ENCODE assay signal across 8 cellular contexts in the genomic region with DNA sequence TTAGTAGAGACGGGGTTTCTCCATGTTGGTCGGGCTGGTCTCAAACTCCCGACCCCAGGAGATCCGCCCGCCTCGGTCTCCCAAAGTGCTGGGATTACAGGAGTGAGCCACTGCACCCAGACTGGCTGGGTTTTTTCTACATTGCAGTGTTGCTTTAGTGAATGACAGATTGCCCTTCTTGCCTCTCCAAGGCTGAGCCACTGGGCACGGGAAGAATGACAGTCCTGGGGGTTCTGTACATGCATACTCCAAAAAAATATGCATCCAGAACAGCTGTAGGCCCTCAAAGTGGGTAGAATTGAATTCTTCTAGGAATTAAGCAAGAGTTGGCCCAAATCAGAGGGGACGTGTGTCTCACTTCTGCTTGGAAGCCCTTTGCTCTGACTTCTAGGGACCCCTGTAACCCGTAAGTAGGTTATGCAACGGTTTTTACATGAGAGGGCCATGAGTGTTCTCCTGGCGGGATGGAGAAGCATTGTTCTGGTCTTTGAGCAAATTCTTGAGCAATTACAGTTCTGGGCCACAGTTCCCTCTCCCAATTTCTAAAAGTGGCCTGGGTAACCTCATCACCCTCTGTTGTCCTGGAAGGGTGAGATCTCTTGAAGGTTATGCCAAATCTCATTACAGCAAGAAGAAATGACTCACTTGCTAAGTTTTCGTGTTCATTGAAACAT. TPM values are rescaled to one million over a fixed set of nuclear protein-coding genes. Genes with fewer than 3 reads are reported as not detected.
A peak's percentile ranks its signal among the peaks of the same experiment; 100 is the strongest.
DNase-seq lines count a peak whose midpoint lies in the region; ATAC-seq, FAIRE-seq and TF ChIP-seq lines count a peak whose summit lies in the region.

No MANE protein-coding gene starts in this region.

- H2BK120ac ChIP-seq in mesenchymal stem cell (ENCODE audit: low read depth, low read length): no peak overlapping the region

- H3K9ac ChIP-seq in mesenchymal stem cell (ENCODE audit: low read length): peak overlapping the region; percentile 96

- peak overlapping the region in 1 of 2 experiments; percentile 44 for H2BK12ac ChIP-seq in mesenchymal stem cell (ENCODE audit: low read length in 2 of 2)

- H2AFZ ChIP-seq in mesenchymal stem cell (ENCODE audit: low read depth, low read length): no peak overlapping the region

- peak overlapping the region; percentile 85 for H3K4me2 ChIP-seq in mesenchymal stem cell (ENCODE audit: low read length, poor library complexity, severe bottlenecking)

- peak overlapping the region in 1 of 2 experiments; percentile 23 for H3K23ac ChIP-seq in mesenchymal stem cell (ENCODE audit: low read length in 2 of 2)

- H3K36me3 Mint-ChIP-seq in activated naive CD8-positive, alpha-beta T cell treated with anti-CD3 and anti-CD28 coated beads, Interleukin-2, amount 50 U/mL, for 24 hours (ENCODE audit: low read depth): peaks cover 20% of the 10 kb centered on the region

- H3K9me3 ChIP-seq in A673 (ENCODE audit: low read depth, low read length, poor library complexity, severe bottlenecking) (no peaks in the 10 kb centered on the region), mesenchymal stem cell (ENCODE audit: control insufficient read depth, low read length) (no peaks in the 10 kb centered on the region)

- H3K18ac ChIP-seq in mesenchymal stem cell (ENCODE audit: low read depth in 1 of 2, low read length in 2 of 2): peak overlapping the region in 1 of 2 experiments; percentile 19

- peaks cover 2% of the 10 kb centered on the region for H3K79me1 ChIP-seq in mesenchymal stem cell (replicated peaks; ENCODE audit: low read length, poor library complexity, severe bottlenecking)

- DNase-seq in A673 (ENCODE audit: low spot score): no peak
- DNase-seq in M059J (ENCODE audit: low read depth): peak; percentile 96
- peak; percentile 80 for DNase-seq in bronchial epithelial cell (ENCODE audit: low read depth)
- DNase-seq in mesenchymal stem cell: peak; percentile 61
- DNase-seq in activated naive CD8-positive, alpha-beta T cell treated with anti-CD3 and anti-CD28 coated beads, Interleukin-2, amount 50 U/mL, for 24 hours: no peak
- no peak for DNase-seq in urothelium cell line (ENCODE audit: low spot score)
- no peak for DNase-seq in DMS53 treated with DMSO at 0.1 percent for 48 hours (lab: John Stamatoyannopoulos, UW; ENCODE audit: unreplicated experiment)

- CTCF ChIA-PET in A673 (lab: Charles Lee): no interaction called here

- FAIRE-seq in bronchial epithelial cell (lab: Jason Lieb, UNC) (no peak), urothelium cell line (lab: Jason Lieb, UNC) (no peak)

- H3K36me3 ChIP-seq in A673 (ENCODE audit: insufficient read depth, low read length, poor library complexity, severe bottlenecking) (no peaks in the 10 kb centered on the region), bronchial epithelial cell (ENCODE audit: control insufficient read depth, insufficient read depth, low read length) (peaks cover 6% of the 10 kb centered on the region), mesenchymal stem cell (ENCODE audit: control insufficient read depth in 1 of 2, insufficient read depth in 2 of 2, low read depth in 1 of 2, low read length in 2 of 2) (peaks cover 0 to 10% of the 10 kb centered on the region in 2 experiments)

- H3K27ac ChIP-seq in A673 (ENCODE audit: low read depth, low read length, poor library complexity, severe bottlenecking): peak overlapping the region; percentile 28
- peak overlapping the region; percentile 77 for H3K27ac ChIP-seq in mesenchymal stem cell (ENCODE audit: low read length, poor library complexity, severe bottlenecking)

- peaks cover 77% of the 10 kb centered on the region for H3K4me1 Mint-ChIP-seq in activated naive CD8-positive, alpha-beta T cell treated with anti-CD3 and anti-CD28 coated beads, Interleukin-2, amount 50 U/mL, for 24 hours

- no peak overlapping the region for H3K14ac ChIP-seq in mesenchymal stem cell (ENCODE audit: low read length in 2 of 2)

- H2BK5ac ChIP-seq in mesenchymal stem cell (ENCODE audit: low read depth, low read length, poor library complexity, severe bottlenecking): no peak overlapping the region

- WGBS in mesenchymal stem cell: 57% methylated on average over 12 of the region's 12 CpGs

- no TSS peak for BruUV-seq in A673 (replicated peaks; lab: Mats Ljungman, UMichigan)

- intact Hi-C loops in A673 (cut with micrococcal nuclease; ENCODE audit: unreplicated experiment): no loop called here

- H2BK15ac ChIP-seq in mesenchymal stem cell (ENCODE audit: low read depth, poor library complexity, severe bottlenecking): no peak overlapping the region

- no peaks in the 10 kb centered on the region for H3K9me3 Mint-ChIP-seq in activated naive CD8-positive, alpha-beta T cell treated with anti-CD3 and anti-CD28 coated beads, Interleukin-2, amount 50 U/mL, for 24 hours

- H3K4me1 ChIP-seq in A673 (ENCODE audit: insufficient read depth, low read length, poor library complexity, severe bottlenecking): peaks cover 51% of the 10 kb centered on the region
- H3K4me1 ChIP-seq in mesenchymal stem cell (ENCODE audit: control insufficient read depth, insufficient read depth, low read depth, low read length): peaks cover 18% of the 10 kb centered on the region

- H3K4me3 Mint-ChIP-seq in activated naive CD8-positive, alpha-beta T cell treated with anti-CD3 and anti-CD28 coated beads, Interleukin-2, amount 50 U/mL, for 24 hours: no peak overlapping the region

- POLR2A ChIA-PET in A673 (lab: Charles Lee; ENCODE audit: low non-redundant PET): no interaction called here

- no peaks in the 10 kb centered on the region for H3K27me3 ChIP-seq in A673 (replicated peaks; ENCODE audit: insufficient read depth, low read depth, low read length, poor library complexity)
- no peaks in the 10 kb centered on the region for H3K27me3 ChIP-seq in bronchial epithelial cell (ENCODE audit: control insufficient read depth, insufficient read depth, low read length)
- no peaks in the 10 kb centered on the region for H3K27me3 ChIP-seq in mesenchymal stem cell (ENCODE audit: control insufficient read depth in 1 of 2, insufficient read depth in 1 of 2, low read length in 2 of 2)

- peaks cover 7% of the 10 kb centered on the region for H3K27me3 Mint-ChIP-seq in activated naive CD8-positive, alpha-beta T cell treated with anti-CD3 and anti-CD28 coated beads, Interleukin-2, amount 50 U/mL, for 24 hours

- H3K27ac Mint-ChIP-seq in activated naive CD8-positive, alpha-beta T cell treated with anti-CD3 and anti-CD28 coated beads, Interleukin-2, amount 50 U/mL, for 24 hours: no peak overlapping the region

- H4K8ac ChIP-seq in mesenchymal stem cell (ENCODE audit: low read length): peak overlapping the region; percentile 72

- peak overlapping the region; percentile 7 for H2AK5ac ChIP-seq in mesenchymal stem cell (ENCODE audit: low read length, severe bottlenecking)

- peak overlapping the region; percentile 15 for H4K91ac ChIP-seq in mesenchymal stem cell (ENCODE audit: low read length)

- H3K4me3 ChIP-seq in A673 (ENCODE audit: low read depth, low read length, poor library complexity, severe bottlenecking): no peak overlapping the region
- no peak overlapping the region for H3K4me3 ChIP-seq in bronchial epithelial cell (ENCODE audit: low read depth, low read length)
- peak overlapping the region; percentile 25 to 98 for H3K4me3 ChIP-seq in mesenchymal stem cell (ENCODE audit: insufficient read depth in 1 of 2, low read depth in 1 of 2, low read length in 2 of 2)

- H3K4ac ChIP-seq in mesenchymal stem cell (ENCODE audit: low read depth in 1 of 2, low read length in 2 of 2): peak overlapping the region; percentile 4 to 58

- TF ChIP-seq CTCF in A673 (conservative IDR thresholded peaks at IDR 0.05; ENCODE audit: low read depth, low read length) (no peak), bronchial epithelial cell (IDR thresholded peaks at IDR 0.05; ENCODE audit: insufficient read depth, low read length, severe bottlenecking) (no peak)

- no peak for ATAC-seq in activated naive CD8-positive, alpha-beta T cell treated with anti-CD3 and anti-CD28 coated beads, Interleukin-2, amount 50 U/mL, for 24 hours
- no peak for ATAC-seq in HG02798 (IDR thresholded peaks at IDR 0.05; ENCODE audit: poor library complexity, unreplicated experiment)

RNA-seq across cellular contexts. Expression of a gene that starts 3.6 kb away (rescaled TPM):
- 370 and 397 TPM in 2 replicates for total RNA-seq in A673 (2021)
- 271 and 536 TPM in 2 replicates for total RNA-seq in M059J (2014; rRNA removed; shearing (Covaris generic))
- total RNA-seq in bronchial epithelial cell: 130 and 135 TPM in 2 replicates
- 259 TPM for polyA plus RNA-seq in mesenchymal stem cell (2013, experiment 1 of 2)
- polyA plus RNA-seq in mesenchymal stem cell (2013, experiment 2 of 2): 250 TPM

RNA-seq across cellular contexts. Expression of a gene that starts 32.1 kb away (rescaled TPM):
- total RNA-seq in A673 (2021) (316 and 338 TPM in 2 replicates), bronchial epithelial cell (262 and 374 TPM in 2 replicates)
- total RNA-seq in M059J (2014; rRNA removed; shearing (Covaris generic)): 615 and 648 TPM in 2 replicates
- polyA plus RNA-seq in mesenchymal stem cell (2013, experiment 1 of 2): 221 TPM
- polyA plus RNA-seq in mesenchymal stem cell (2013, experiment 2 of 2): 218 TPM

RNA-seq across cellular contexts. Expression of a gene that starts 33.3 kb away (rescaled TPM):
- total RNA-seq in A673 (2021) (1.5 and 3.5 TPM in 2 replicates), bronchial epithelial cell (not detected in 2 replicates)
- total RNA-seq in M059J (2014; rRNA removed; shearing (Covaris generic)): 0.22 TPM in 1 of 2 replicates, not detected in the other
- polyA plus RNA-seq in mesenchymal stem cell (2013, experiment 1 of 2): 0.14 TPM
- 0.08 TPM for polyA plus RNA-seq in mesenchymal stem cell (2013, experiment 2 of 2)

Comparison
In these comparisons a context has a peak if more than half of its experiments do, and no peak if none do; other contexts are left out.
1. DNase-seq: peak in M059J (single experiment), bronchial epithelial cell (single experiment) and mesenchymal stem cell (single experiment); none in A673 (single experiment), activated naive CD8-positive, alpha-beta T cell treated with anti-CD3 and anti-CD28 coated beads, Interleukin-2, amount 50 U/mL, for 24 hours (single experiment), urothelium cell line (single experiment) and DMS53 treated with DMSO at 0.1 percent for 48 hours (single experiment).
2. H3K4me3 ChIP-seq: peak in mesenchymal stem cell (2 of 2); none in A673 (single experiment) and bronchial epithelial cell (single experiment).